ENCODE assay signal across 3 cellular contexts in the genomic region with DNA sequence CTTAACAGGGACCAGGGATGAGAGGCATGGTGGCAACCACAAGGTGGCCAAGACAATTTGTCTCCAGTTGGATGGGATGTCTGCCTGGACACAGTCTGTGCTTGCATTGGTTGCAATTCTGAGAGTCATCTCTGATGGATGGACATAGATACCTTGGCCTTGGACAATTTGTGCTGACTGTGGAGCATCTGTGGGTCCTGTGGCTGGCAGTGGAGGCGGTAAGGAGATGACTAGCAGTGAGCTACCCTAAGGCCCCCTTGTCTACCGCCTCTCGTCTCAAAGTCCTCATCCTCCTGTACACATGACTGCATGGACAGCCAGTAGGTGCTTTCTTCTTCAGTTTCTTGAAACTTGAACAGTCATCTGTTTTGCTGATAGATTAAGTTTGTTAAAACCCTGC. TPM values are rescaled to one million over a fixed set of nuclear protein-coding genes. Genes with fewer than 3 reads are reported as not detected.
"Had no signal": no experiment of that assay in that cellular context is flagged by ENCODE, and none has a peak within 500 bp of the region (broad histone marks: within the 10 kb centered on the region; RNA-seq: fewer than 3 reads in every experiment).

No MANE protein-coding gene starts in this region.

RNA-seq across cellular contexts. Expression of a gene that starts 54.8 kb away (rescaled TPM):
- total RNA-seq: activated CD4-positive, alpha-beta T cell treated with anti-CD3 and anti-CD28 coated beads, Interleukin-2, amount 10 ng/mL, durations not matched to agents 24 days and 14 days; SJSA1 had no signal
- polyA plus RNA-seq: cardiac muscle cell had no signal
